In the genomic region with DNA sequence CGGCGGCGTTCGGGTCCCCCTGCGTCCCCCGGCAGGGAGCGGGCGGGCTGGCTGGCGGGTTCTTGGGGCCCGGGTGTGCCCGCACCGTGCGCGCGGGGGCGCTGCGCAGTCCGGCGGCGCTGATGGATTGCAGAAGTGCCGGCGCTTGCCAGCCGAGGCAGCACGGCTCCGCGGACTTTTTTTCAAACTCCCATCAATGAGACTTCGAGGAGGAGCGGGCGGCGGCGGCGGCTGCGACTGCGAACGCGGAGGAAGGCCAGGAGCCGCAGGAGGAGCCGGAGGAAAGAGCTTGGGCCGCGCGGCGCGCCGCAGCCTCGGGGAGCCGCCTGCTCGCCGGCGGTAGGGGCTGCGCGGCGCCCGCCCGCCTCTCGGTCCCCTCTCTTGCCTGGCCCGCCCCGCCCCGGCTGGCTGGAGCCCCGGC, we compare ENCODE assay signal across 8 cellular contexts. TPM values are rescaled to one million over a fixed set of nuclear protein-coding genes. Genes with fewer than 3 reads are reported as not detected.
DNase-seq lines count a peak whose midpoint lies in the region; ATAC-seq and TF ChIP-seq lines count a peak whose summit lies in the region.

Gene GLI2, plus strand, starts transcription at position 119 of the 421 bp plus-strand sequence. CDS start 61,453 bp downstream, outside the sequence.

- no peak within 1 kb of the TSS for H3K4me3 ChIP-seq in KMS-11 (IDR thresholded peaks at IDR 0.05; ENCODE audit: insufficient read depth, low read depth, low read length)
- H3K4me3 ChIP-seq in effector memory CD4-positive, alpha-beta T cell (ENCODE audit: insufficient read depth, low read depth, low read length, poor library complexity, severe bottlenecking) = peak within 1 kb of the TSS; percentile 25
- H3K4me3 ChIP-seq in lung = peak within 1 kb of the TSS; percentile 15

- H3K4me2 ChIP-seq in KMS-11 = peak within 1 kb of the TSS; percentile 57

- 1% methylated on average over 35 to 59 of the region's 59 CpGs for WGBS in lung, 2 donors

- H3K27ac ChIP-seq in KMS-11 = no peak within 1 kb of the TSS
- H3K27ac ChIP-seq in effector memory CD4-positive, alpha-beta T cell (ENCODE audit: insufficient read depth, low read length, poor library complexity, severe bottlenecking) = no peak within 1 kb of the TSS
- peak within 1 kb of the TSS; percentile 10 to 48 for H3K27ac ChIP-seq in lung (ENCODE audit: low read depth in 1 of 2, low read length in 1 of 2)

- H3K4me1 ChIP-seq in KMS-11 (ENCODE audit: low read depth, poor library complexity, severe bottlenecking) (no peaks in the 10 kb centered on the region), lung (ENCODE audit: control insufficient read depth in 2 of 2, insufficient read depth in 2 of 2, low read length in 2 of 2) (peaks cover 0 to 11% of the 10 kb centered on the region in 2 donors)
- no peaks in the 10 kb centered on the region for H3K4me1 ChIP-seq in effector memory CD4-positive, alpha-beta T cell (ENCODE audit: control insufficient read depth, insufficient read depth, low read length, poor library complexity, severe bottlenecking)

- H3K4me1 Mint-ChIP-seq in stimulated activated naive B cell treated with anti-CD40 and anti-IgM and Interleukin-4, amounts not matched to agents 10 μg/mL and 1 μg/mL and 100 μg/mL, for 72 hours = peaks cover 6 to 21% of the 10 kb centered on the region in 2 donors

- no peaks in the 10 kb centered on the region for H4K20me1 ChIP-seq in KMS-11 (ENCODE audit: insufficient read depth)

- no peaks in the 10 kb centered on the region for H3K36me3 ChIP-seq in KMS-11 (ENCODE audit: insufficient read depth)
- no peaks in the 10 kb centered on the region for H3K36me3 ChIP-seq in effector memory CD4-positive, alpha-beta T cell (ENCODE audit: control insufficient read depth, insufficient read depth, low read length)
- no peaks in the 10 kb centered on the region for H3K36me3 ChIP-seq in lung (ENCODE audit: control insufficient read depth in 2 of 2, insufficient read depth in 2 of 2, low read length in 2 of 2)

- H3K27me3 Mint-ChIP-seq in stimulated activated naive B cell treated with anti-CD40 and anti-IgM and Interleukin-4, amounts not matched to agents 10 μg/mL and 1 μg/mL and 100 μg/mL, for 72 hours = peaks cover 48 to 71% of the 10 kb centered on the region in 2 donors

- peak; percentile 43 for DNase-seq in NCI-H146 (lab: John Stamatoyannopoulos, UW)
- no peak for DNase-seq in NCI-H146 treated with DMSO at 0.1 percent for 48 hours (lab: John Stamatoyannopoulos, UW; ENCODE audit: unreplicated experiment)
- peak; percentile 21 for DNase-seq in SKM-1 (lab: John Stamatoyannopoulos, UW; ENCODE audit: unreplicated experiment)
- DNase-seq in effector memory CD4-positive, alpha-beta T cell = no peak
- DNase-seq in lung (ENCODE audit: low spot score) = peak; percentile 57
- DNase-seq in stimulated activated naive B cell treated with anti-CD40 and anti-IgM and Interleukin-4, amounts not matched to agents 10 μg/mL and 1 μg/mL and 100 μg/mL, for 72 hours = peak; percentile 39
- no peak for DNase-seq in activated CD4-positive, CD25-positive, alpha-beta regulatory T cell treated with anti-CD3 and anti-CD28 coated beads, Interleukin-2, amount 50 U/mL, for 72 hours

- H3K27me3 ChIP-seq in KMS-11 (ENCODE audit: insufficient read depth, low read depth) = peaks cover 3% of the 10 kb centered on the region; the same call in 1 of the 2 replicates
- H3K27me3 ChIP-seq in effector memory CD4-positive, alpha-beta T cell (replicated peaks; ENCODE audit: control insufficient read depth, insufficient read depth, low read length, poor library complexity, severe bottlenecking) = peaks cover 24% of the 10 kb centered on the region
- peaks cover 20% of the 10 kb centered on the region for H3K27me3 ChIP-seq in lung (ENCODE audit: control insufficient read depth, insufficient read depth)

- no peaks in the 10 kb centered on the region for H3K36me3 Mint-ChIP-seq in stimulated activated naive B cell treated with anti-CD40 and anti-IgM and Interleukin-4, amounts not matched to agents 10 μg/mL and 1 μg/mL and 100 μg/mL, for 72 hours

- peak within 1 kb of the TSS; percentile 62 for H3K27ac Mint-ChIP-seq in stimulated activated naive B cell treated with anti-CD40 and anti-IgM and Interleukin-4, amounts not matched to agents 10 μg/mL and 1 μg/mL and 100 μg/mL, for 72 hours

- peak; percentile 64 for ATAC-seq in lung (ENCODE audit: insufficient read depth, low FRiP score)
- ATAC-seq in stimulated activated naive B cell treated with anti-CD40 and anti-IgM and Interleukin-4, amounts not matched to agents 10 μg/mL and 1 μg/mL and 100 μg/mL, for 72 hours (replicated peaks) = peak; percentile 78 to 83

- H3K9ac ChIP-seq in KMS-11 = no peak within 1 kb of the TSS

- no peaks in the 10 kb centered on the region for H3K9me3 Mint-ChIP-seq in stimulated activated naive B cell treated with anti-CD40 and anti-IgM and Interleukin-4, amounts not matched to agents 10 μg/mL and 1 μg/mL and 100 μg/mL, for 72 hours

- no peaks in the 10 kb centered on the region for H3K79me2 ChIP-seq in KMS-11 (ENCODE audit: insufficient read depth, low read depth)

- no peaks in the 10 kb centered on the region for H3K9me3 ChIP-seq in effector memory CD4-positive, alpha-beta T cell (ENCODE audit: control insufficient read depth, low read length)
- H3K9me3 ChIP-seq in lung (ENCODE audit: control insufficient read depth in 2 of 2, insufficient read depth in 1 of 2, low read length in 1 of 2) = peaks cover 0 to 3% of the 10 kb centered on the region in 2 donors

- H3K4me3 Mint-ChIP-seq in stimulated activated naive B cell treated with anti-CD40 and anti-IgM and Interleukin-4, amounts not matched to agents 10 μg/mL and 1 μg/mL and 100 μg/mL, for 72 hours = peak within 1 kb of the TSS; percentile 75 to 80

- peak; percentile 28 for TF ChIP-seq CTCF in KMS-11 (conservative IDR thresholded peaks at IDR 0.05; ENCODE audit: low read depth, low read length)
- peak; percentile 10 for TF ChIP-seq CTCF in lung (IDR thresholded peaks at IDR 0.05; ENCODE audit: control extremely low read depth, extremely low read depth)

- H2AFZ ChIP-seq in KMS-11 (ENCODE audit: low read depth) = peak within 1 kb of the TSS; percentile 49

RNA-seq across cellular contexts. Expression of gene GLI2, which starts in this region (rescaled TPM):
- total RNA-seq in lung = 1 to 10 TPM; 5.8 to 9.2 TPM
- 1 to 10 TPM; 1.1 TPM for polyA plus RNA-seq in lung

Comparison
In these comparisons a context has a peak if more than half of its experiments do, and no peak if none do; other contexts are left out.
1. DNase-seq: peak in NCI-H146 (single experiment), SKM-1 (single experiment), lung (single experiment) and stimulated activated naive B cell treated with anti-CD40 and anti-IgM and Interleukin-4, amounts not matched to agents 10 μg/mL and 1 μg/mL and 100 μg/mL, for 72 hours (single experiment); none in NCI-H146 treated with DMSO at 0.1 percent for 48 hours (single experiment), effector memory CD4-positive, alpha-beta T cell (0 of 3) and activated CD4-positive, CD25-positive, alpha-beta regulatory T cell treated with anti-CD3 and anti-CD28 coated beads, Interleukin-2, amount 50 U/mL, for 72 hours (single experiment).
2. H3K27ac ChIP-seq: peak in lung (2 of 2); none in KMS-11 (single experiment) and effector memory CD4-positive, alpha-beta T cell (single experiment).